In genomic region chr20:51631011-51631950, GRCh38 we compare ENCODE assay signal across 8 cellular contexts.
A peak's percentile ranks its signal among the peaks of the same experiment; 100 is the strongest.
DNase-seq lines count a peak whose midpoint lies in the region; ATAC-seq and TF ChIP-seq lines count a peak whose summit lies in the region.

No MANE protein-coding gene starts in this region.

- H3K9me3 Mint-ChIP-seq in HFFc6 (no peaks in the 10 kb centered on the region), osteocyte (ENCODE audit: unreplicated experiment) (no peaks in the 10 kb centered on the region)
- no peaks in the 10 kb centered on the region for H3K9me3 Mint-ChIP-seq in T-helper 2 cell treated with Interferon-gamma antibody and Interleukin-4, amounts not matched to agents 5 μg/mL and 100 μg/mL, for 36 hours

- peaks cover 53% of the 10 kb centered on the region for H3K4me1 Mint-ChIP-seq in HFFc6 (ENCODE audit: low read depth)
- peaks cover 34% of the 10 kb centered on the region for H3K4me1 Mint-ChIP-seq in T-helper 2 cell treated with Interferon-gamma antibody and Interleukin-4, amounts not matched to agents 5 μg/mL and 100 μg/mL, for 36 hours (ENCODE audit: low read depth)
- H3K4me1 Mint-ChIP-seq in osteocyte (ENCODE audit: unreplicated experiment), result peaks cover 24% of the 10 kb centered on the region

- H3K27me3 Mint-ChIP-seq in HFFc6 (ENCODE audit: insufficient read depth) (peaks cover 1% of the 10 kb centered on the region; the same call in 1 of the 2 replicates), osteocyte (ENCODE audit: unreplicated experiment) (no peaks in the 10 kb centered on the region)
- peaks cover 10% of the 10 kb centered on the region for H3K27me3 Mint-ChIP-seq in T-helper 2 cell treated with Interferon-gamma antibody and Interleukin-4, amounts not matched to agents 5 μg/mL and 100 μg/mL, for 36 hours (ENCODE audit: low read depth)

- no peak overlapping the region for H3K4me3 ChIP-seq in epithelial cell of proximal tubule (ENCODE audit: low read depth, low read length)

- no peak for ATAC-seq in HG02852 (IDR thresholded peaks at IDR 0.05; ENCODE audit: unreplicated experiment)
- ATAC-seq in GM18907 (IDR thresholded peaks at IDR 0.05; ENCODE audit: unreplicated experiment), result no peak
- no peak for ATAC-seq in GM21825 (IDR thresholded peaks at IDR 0.05; ENCODE audit: unreplicated experiment)
- ATAC-seq in HG02588 (IDR thresholded peaks at IDR 0.05; ENCODE audit: unreplicated experiment), result no peak

- peak overlapping the region; percentile 98 for H3K27ac Mint-ChIP-seq in HFFc6
- peak overlapping the region; percentile 57 for H3K27ac Mint-ChIP-seq in T-helper 2 cell treated with Interferon-gamma antibody and Interleukin-4, amounts not matched to agents 5 μg/mL and 100 μg/mL, for 36 hours
- H3K27ac Mint-ChIP-seq in osteocyte (ENCODE audit: unreplicated experiment), result peak overlapping the region; percentile 91

- H3K36me3 Mint-ChIP-seq in HFFc6 (ENCODE audit: low read depth), result peaks cover 12% of the 10 kb centered on the region
- H3K36me3 Mint-ChIP-seq in T-helper 2 cell treated with Interferon-gamma antibody and Interleukin-4, amounts not matched to agents 5 μg/mL and 100 μg/mL, for 36 hours (ENCODE audit: low read depth), result no peaks in the 10 kb centered on the region
- peaks cover 35% of the 10 kb centered on the region for H3K36me3 Mint-ChIP-seq in osteocyte (ENCODE audit: unreplicated experiment)

- H3K4me3 Mint-ChIP-seq in HFFc6 (peak overlapping the region; percentile 81), osteocyte (ENCODE audit: unreplicated experiment) (peak overlapping the region; percentile 30)
- H3K4me3 Mint-ChIP-seq in T-helper 2 cell treated with Interferon-gamma antibody and Interleukin-4, amounts not matched to agents 5 μg/mL and 100 μg/mL, for 36 hours, result peak overlapping the region; percentile 48

- DNase-seq in HFFc6 (peak; percentile 94), epithelial cell of proximal tubule (ENCODE audit: low read depth) (peak; percentile 70), osteocyte (ENCODE audit: extremely low spot score, unreplicated experiment) (no peak)
- DNase-seq in T-helper 2 cell treated with Interferon-gamma antibody and Interleukin-4, amounts not matched to agents 5 μg/mL and 100 μg/mL, for 36 hours (ENCODE audit: low spot score), result peak; percentile 73

- TF ChIP-seq CTCF in HFFc6 (IDR thresholded peaks at IDR 0.05) (no peak), epithelial cell of proximal tubule (conservative IDR thresholded peaks at IDR 0.05; ENCODE audit: low read depth, low read length) (no peak), osteocyte (IDR thresholded peaks at IDR 0.05) (no peak)

Comparison
In these comparisons a context has a peak if more than half of its experiments do, and no peak if none do; other contexts are left out.
1. H3K4me3 Mint-ChIP-seq: peak in every context shown above with its lines; median percentile 81 in HFFc6; 48 in T-helper 2 cell treated with Interferon-gamma antibody and Interleukin-4, amounts not matched to agents 5 μg/mL and 100 μg/mL, for 36 hours; 30 in osteocyte.